ENCODE assay signal across 9 cellular contexts in genomic region chr3:4821975-4822374, GRCh38.
DNase-seq lines count a peak whose midpoint lies in the region; ATAC-seq and TF ChIP-seq lines count a peak whose summit lies in the region.
"Had no signal": no experiment of that assay in that cellular context is flagged by ENCODE, and none has a peak within 500 bp of the region (broad histone marks: within the 10 kb centered on the region; RNA-seq: fewer than 3 reads in every experiment).

No MANE protein-coding gene starts in this region.

- H3K4me3 ChIP-seq in OCI-LY7 (ENCODE audit: low read depth, low read length, poor library complexity, severe bottlenecking) (no peak overlapping the region), neuronal stem cell (ENCODE audit: low read length in 2 of 2) (no peak overlapping the region)

- no peak overlapping the region for H4K8ac ChIP-seq in neuronal stem cell (ENCODE audit: low read depth, low read length)

- ATAC-seq in activated T-cell treated with anti-CD3 and anti-CD28 coated beads, Interleukin-2, amount 50 U/mL, for 72 hours (replicated peaks in 1 of 2) = peak; percentile 83 to 86
- peak; percentile 90 to 95 for ATAC-seq in natural killer cell treated with Interleukin-12 subunit alpha and Interleukin-12 subunit beta and Interleukin-15 and Interleukin-18, amount 100 ng/mL, for 72 hours

- no peaks in the 10 kb centered on the region for H3K27me3 ChIP-seq in neuronal stem cell (ENCODE audit: control insufficient read depth in 3 of 3, insufficient read depth in 3 of 3, low read depth in 1 of 3, low read length in 3 of 3)

- no peak overlapping the region for H4K91ac ChIP-seq in neuronal stem cell (ENCODE audit: low read depth, low read length, poor library complexity)

- H3K79me2 ChIP-seq in OCI-LY7 (ENCODE audit: insufficient read depth, low read depth, low read length) = no peaks in the 10 kb centered on the region

- no peak overlapping the region for H3K23ac ChIP-seq in neuronal stem cell (ENCODE audit: low read depth, low read length, poor library complexity)

- no peak overlapping the region for H2AK5ac ChIP-seq in neuronal stem cell (ENCODE audit: low read depth, low read length)

- intact Hi-C loops in OCI-LY7 (cut with micrococcal nuclease; ENCODE audit: unreplicated experiment) = no loop called here

- H3K36me3 Mint-ChIP-seq in activated T-cell treated with anti-CD3 and anti-CD28 coated beads, Interleukin-2, amount 50 U/mL, for 72 hours (ENCODE audit: insufficient read depth in 2 of 2) = peaks cover 41 to 57% of the 10 kb centered on the region in 2 donors
- peaks cover 45% of the 10 kb centered on the region for H3K36me3 Mint-ChIP-seq in natural killer cell treated with Interleukin-12 subunit alpha and Interleukin-12 subunit beta and Interleukin-15 and Interleukin-18, amount 100 ng/mL, for 72 hours

- H3K27me3 Mint-ChIP-seq in activated T-cell treated with anti-CD3 and anti-CD28 coated beads, Interleukin-2, amount 50 U/mL, for 72 hours (ENCODE audit: low read depth) = no peaks in the 10 kb centered on the region
- no peaks in the 10 kb centered on the region for H3K27me3 Mint-ChIP-seq in natural killer cell treated with Interleukin-12 subunit alpha and Interleukin-12 subunit beta and Interleukin-15 and Interleukin-18, amount 100 ng/mL, for 72 hours

- H3K36me3 ChIP-seq in OCI-LY7 (ENCODE audit: insufficient read depth, low read length) (peaks cover 44% of the 10 kb centered on the region), neuronal stem cell (replicated peaks in 1 of 2; ENCODE audit: control insufficient read depth in 2 of 2, insufficient read depth in 2 of 2, low read length in 2 of 2) (no peaks in the 10 kb centered on the region)

- no peak overlapping the region for H3K9ac ChIP-seq in neuronal stem cell (ENCODE audit: low read depth, low read length, poor library complexity)

- WGBS in neuronal stem cell (ENCODE audit: extremely low coverage in 2 of 2, insufficient read length in 2 of 2, insufficient replicate concordance in 1 of 2), 2 donors = no CpG with 5 or more reads among the region's 11 CpGs

- H3K9me3 Mint-ChIP-seq in activated T-cell treated with anti-CD3 and anti-CD28 coated beads, Interleukin-2, amount 50 U/mL, for 72 hours = peaks cover 5 to 7% of the 10 kb centered on the region in 2 donors
- H3K9me3 Mint-ChIP-seq in natural killer cell treated with Interleukin-12 subunit alpha and Interleukin-12 subunit beta and Interleukin-15 and Interleukin-18, amount 100 ng/mL, for 72 hours = peaks cover 3% of the 10 kb centered on the region

- POLR2A ChIA-PET in OCI-LY7 (lab: Charles Lee) = no interaction called here

- H3K4me2 ChIP-seq in OCI-LY7 (ENCODE audit: low read length) = no peak overlapping the region
- no peak overlapping the region for H3K4me2 ChIP-seq in neuronal stem cell (ENCODE audit: insufficient read depth, low read length, poor library complexity, severe bottlenecking)

- CTCF ChIA-PET in OCI-LY7 (lab: Charles Lee; ENCODE audit: unreplicated experiment) = no interaction called here

- H3K4me3 Mint-ChIP-seq in activated T-cell treated with anti-CD3 and anti-CD28 coated beads, Interleukin-2, amount 50 U/mL, for 72 hours = peak overlapping the region; percentile 67 to 81
- peak overlapping the region; percentile 84 for H3K4me3 Mint-ChIP-seq in natural killer cell treated with Interleukin-12 subunit alpha and Interleukin-12 subunit beta and Interleukin-15 and Interleukin-18, amount 100 ng/mL, for 72 hours

- H2BK120ac ChIP-seq in neuronal stem cell (ENCODE audit: low read depth, low read length) = no peak overlapping the region

- H3K9me3 ChIP-seq in OCI-LY7 (ENCODE audit: low read length) = no peaks in the 10 kb centered on the region
- H3K9me3 ChIP-seq in neuronal stem cell (replicated peaks in 1 of 2; ENCODE audit: control insufficient read depth in 2 of 2, insufficient read depth in 1 of 2, low read depth in 1 of 2, low read length in 2 of 2) = peaks cover 3 to 11% of the 10 kb centered on the region in 2 donors

- H3K27ac ChIP-seq in OCI-LY7 (ENCODE audit: low read depth, low read length, poor library complexity, severe bottlenecking) = no peak overlapping the region
- H3K27ac ChIP-seq in neuronal stem cell (replicated peaks; ENCODE audit: low read length) = no peak overlapping the region
- H3K27ac ChIP-seq: RWPE1 had no signal

- H2BK15ac ChIP-seq in neuronal stem cell (ENCODE audit: low read length) = no peak overlapping the region

- H3K4me1 Mint-ChIP-seq in activated T-cell treated with anti-CD3 and anti-CD28 coated beads, Interleukin-2, amount 50 U/mL, for 72 hours (ENCODE audit: low read depth) = peaks cover 78% of the 10 kb centered on the region
- peaks cover 61 to 72% of the 10 kb centered on the region in 2 donors for H3K4me1 Mint-ChIP-seq in natural killer cell treated with Interleukin-12 subunit alpha and Interleukin-12 subunit beta and Interleukin-15 and Interleukin-18, amount 100 ng/mL, for 72 hours (ENCODE audit: low read depth in 2 of 2)

- H3K4me1 ChIP-seq in OCI-LY7 (ENCODE audit: insufficient read depth, low read length, poor library complexity, severe bottlenecking) = no peaks in the 10 kb centered on the region
- peaks cover 0 to 3% of the 10 kb centered on the region in 2 donors for H3K4me1 ChIP-seq in neuronal stem cell (ENCODE audit: control insufficient read depth in 2 of 2, insufficient read depth in 1 of 2, low read depth in 1 of 2, low read length in 2 of 2)

- no peak overlapping the region for H3K18ac ChIP-seq in neuronal stem cell (ENCODE audit: low read length)

- H2AFZ ChIP-seq in OCI-LY7 (ENCODE audit: low read length) (no peak overlapping the region), neuronal stem cell (ENCODE audit: low read length) (no peak overlapping the region)

- BruUV-seq in OCI-LY7 (replicated peaks; lab: Mats Ljungman, UMichigan) = no TSS peak

- H3K79me1 ChIP-seq in neuronal stem cell (ENCODE audit: low read depth, low read length) = no peaks in the 10 kb centered on the region

- no peak overlapping the region for H3K14ac ChIP-seq in neuronal stem cell (ENCODE audit: low read length)

- H2BK12ac ChIP-seq in neuronal stem cell (ENCODE audit: low read length) = no peak overlapping the region

- no peak overlapping the region for H3K4ac ChIP-seq in neuronal stem cell (ENCODE audit: low read length)

- TF ChIP-seq CTCF in OCI-LY7 (conservative IDR thresholded peaks at IDR 0.05; ENCODE audit: low read length) = no peak

- H2BK5ac ChIP-seq in neuronal stem cell (ENCODE audit: low read length) = no peak overlapping the region

- H3K27ac Mint-ChIP-seq in activated T-cell treated with anti-CD3 and anti-CD28 coated beads, Interleukin-2, amount 50 U/mL, for 72 hours = peak overlapping the region; percentile 95
- H3K27ac Mint-ChIP-seq in natural killer cell treated with Interleukin-12 subunit alpha and Interleukin-12 subunit beta and Interleukin-15 and Interleukin-18, amount 100 ng/mL, for 72 hours = peak overlapping the region; percentile 92 to 100

- no peaks in the 10 kb centered on the region for H3K9me2 ChIP-seq in OCI-LY7 (ENCODE audit: insufficient read depth, low read length)

- H4K20me1 ChIP-seq in OCI-LY7 (ENCODE audit: insufficient read depth, low read length) = no peaks in the 10 kb centered on the region

- peak; percentile 13 for DNase-seq in OCI-LY7 (ENCODE audit: low spot score)
- DNase-seq in activated T-cell treated with anti-CD3 and anti-CD28 coated beads, Interleukin-2, amount 50 U/mL, for 72 hours = peak; percentile 87 to 90
- peak; percentile 84 for DNase-seq in natural killer cell treated with Interleukin-12 subunit alpha and Interleukin-12 subunit beta and Interleukin-15 and Interleukin-18, amount 100 ng/mL, for 72 hours (ENCODE audit: low spot score)
- DNase-seq in stimulated activated naive CD4-positive, alpha-beta T cell (lab: John Stamatoyannopoulos, UW) = peak; percentile 50 to 82 (median 70)
- DNase-seq in OCI-M1 (lab: John Stamatoyannopoulos, UW) = no peak
- no peak for DNase-seq in neuronal stem cell (ENCODE audit: low spot score)
- no peak for DNase-seq in NCI-H187 (lab: John Stamatoyannopoulos, UW)
- DNase-seq in SK-N-DZ (ENCODE audit: low spot score) = no peak

Comparison
In these comparisons a context has a peak if more than half of its experiments do, and no peak if none do; other contexts are left out.
1. DNase-seq: peak in OCI-LY7 (single experiment), activated T-cell treated with anti-CD3 and anti-CD28 coated beads, Interleukin-2, amount 50 U/mL, for 72 hours (2 of 2), natural killer cell treated with Interleukin-12 subunit alpha and Interleukin-12 subunit beta and Interleukin-15 and Interleukin-18, amount 100 ng/mL, for 72 hours (single experiment) and stimulated activated naive CD4-positive, alpha-beta T cell (6 of 6); none in OCI-M1 (single experiment), neuronal stem cell (single experiment), NCI-H187 (0 of 2) and SK-N-DZ (single experiment).